Comparison of ENCODE assay signal across 37 cellular contexts in genomic region chr21:16932314-16932713, GRCh38.
"Had no signal": no experiment of that assay in that cellular context is flagged by ENCODE, and none has a peak within 500 bp of the region (broad histone marks: within the 10 kb centered on the region; RNA-seq: fewer than 3 reads in every experiment).

No MANE protein-coding gene starts in this region.

- H3K4me3 ChIP-seq: body of pancreas, breast epithelium had no signal

- H3K27me3 Mint-ChIP-seq: activated CD4-positive, alpha-beta memory T cell treated with anti-CD3 and anti-CD28 coated beads, Interleukin-2, amount 10 ng/mL, durations not matched to agents 7 days and 5 days; activated CD4-positive, alpha-beta T cell treated with anti-CD3 and anti-CD28 coated beads for 36 hours; activated CD4-positive, alpha-beta T cell treated with anti-CD3 and anti-CD28 coated beads, Interleukin-2, amount 10 ng/mL, durations not matched to agents 7 days and 5 days; activated CD8-positive, alpha-beta memory T cell treated with anti-CD3 and anti-CD28 coated beads, Interleukin-2, amount 10 ng/mL, durations not matched to agents 7 days and 5 days; activated naive CD4-positive, alpha-beta T cell treated with anti-CD3 and anti-CD28 coated beads, Interleukin-2, amount 10 ng/mL, durations not matched to agents 7 days and 5 days; activated naive CD4-positive, alpha-beta T cell treated with anti-CD3 and anti-CD28 coated beads, Interleukin-2, amount 50 U/mL, for 24 hours; activated naive CD8-positive, alpha-beta T cell; activated naive CD8-positive, alpha-beta T cell treated with anti-CD3 and anti-CD28 coated beads, Interleukin-2, amount 10 ng/mL, durations not matched to agents 7 days and 5 days; activated naive CD8-positive, alpha-beta T cell treated with anti-CD3 and anti-CD28 coated beads, Interleukin-2, amount 50 U/mL, for 24 hours; activated T-cell treated with anti-CD3 and anti-CD28 coated beads, Interleukin-2, amount 50 U/mL, for 24 hours had no signal

- H3K9me3 ChIP-seq: body of pancreas, breast epithelium had no signal

- ATAC-seq: activated CD4-positive, alpha-beta T cell treated with anti-CD3 and anti-CD28 coated beads for 36 hours; activated CD4-positive, CD25-positive, alpha-beta regulatory T cell treated with anti-CD3 and anti-CD28 coated beads, Interleukin-2, amount 50 U/mL, for 24 hours; activated CD8-positive, alpha-beta memory T cell treated with anti-CD3 and anti-CD28 coated beads, Interleukin-2, amount 10 ng/mL, durations not matched to agents 7 days and 5 days; activated CD8-positive, alpha-beta T cell treated with anti-CD3 and anti-CD28 coated beads, Interleukin-2, amount 10 ng/mL, durations not matched to agents 7 days and 5 days; activated naive CD8-positive, alpha-beta T cell treated with anti-CD3 and anti-CD28 coated beads, Interleukin-2, amount 50 U/mL, for 24 hours; body of pancreas had no signal

- FAIRE-seq: astrocyte, TTC549 had no signal

- H3K36me3 ChIP-seq: brain microvascular endothelial cell, breast epithelium had no signal

- H3K9me3 Mint-ChIP-seq: activated naive CD4-positive, alpha-beta T cell treated with anti-CD3 and anti-CD28 coated beads, Interleukin-2, amount 50 U/mL, for 24 hours; activated T-cell treated with anti-CD3 and anti-CD28 coated beads, Interleukin-2, amount 50 U/mL, for 24 hours had no signal

- H3K27ac ChIP-seq: body of pancreas, brain microvascular endothelial cell, breast epithelium, VCaP had no signal

- DNase-seq: activated CD4-positive, alpha-beta memory T cell treated with anti-CD3 and anti-CD28 coated beads, Interleukin-2, amount 10 ng/mL, durations not matched to agents 7 days and 5 days; activated CD4-positive, alpha-beta T cell treated with anti-CD3 and anti-CD28 coated beads for 1 hour; activated CD4-positive, alpha-beta T cell treated with anti-CD3 and anti-CD28 coated beads for 36 hours; activated CD4-positive, alpha-beta T cell treated with anti-CD3 and anti-CD28 coated beads for 48 hours; activated CD4-positive, alpha-beta T cell treated with anti-CD3 and anti-CD28 coated beads, Interleukin-2, amount 10 ng/mL, durations not matched to agents 7 days and 5 days; activated CD4-positive, alpha-beta T cell treated with anti-CD3 and anti-CD28 coated beads, Interleukin-2, amount 50 U/mL, for 48 hours; activated CD4-positive, CD25-positive, alpha-beta regulatory T cell; activated CD8-positive, alpha-beta memory T cell treated with anti-CD3 and anti-CD28 coated beads for 24 hours; activated CD8-positive, alpha-beta memory T cell treated with anti-CD3 and anti-CD28 coated beads, Interleukin-2, amount 10 ng/mL, durations not matched to agents 7 days and 5 days; activated CD8-positive, alpha-beta memory T cell treated with anti-CD3 and anti-CD28 coated beads, Interleukin-2, amount 50 U/mL, for 48 hours; activated CD8-positive, alpha-beta T cell treated with anti-CD3 and anti-CD28 coated beads, Interleukin-2, amount 10 ng/mL, durations not matched to agents 7 days and 5 days; activated effector memory CD4-positive, alpha-beta T cell treated with Interleukin-2 at 50 U/mL for 16 hours; activated gamma-delta T cell; activated naive CD4-positive, alpha-beta T cell treated with anti-CD3 and anti-CD28 coated beads, Interleukin-2, amount 10 ng/mL, durations not matched to agents 7 days and 5 days; activated naive CD4-positive, alpha-beta T cell treated with Interleukin-2 at 50 U/mL for 16 hours; activated naive CD8-positive, alpha-beta T cell treated with anti-CD3 and anti-CD28 coated beads, Interleukin-2, amount 10 ng/mL, durations not matched to agents 7 days and 5 days; activated naive CD8-positive, alpha-beta T cell treated with anti-CD3 and anti-CD28 coated beads, Interleukin-2, amount 50 U/mL, for 24 hours; activated T-cell treated with anti-CD3 and anti-CD28 coated beads, Interleukin-2, amount 50 U/mL, for 24 hours; activated T-cell treated with anti-CD3 and anti-CD28 coated beads, Interleukin-2, amount 50 U/mL, for 48 hours; amniotic stem cell; aorta; body of pancreas; brain microvascular endothelial cell; central memory CD4-positive, alpha-beta T cell; T-helper 1 cell; T-helper 2 cell; T-helper 9 cell had no signal

- H3K27ac Mint-ChIP-seq: activated CD4-positive, alpha-beta memory T cell treated with anti-CD3 and anti-CD28 coated beads, Interleukin-2, amount 10 ng/mL, durations not matched to agents 7 days and 5 days; activated CD4-positive, alpha-beta T cell treated with anti-CD3 and anti-CD28 coated beads for 36 hours; activated CD4-positive, alpha-beta T cell treated with anti-CD3 and anti-CD28 coated beads, Interleukin-2, amount 10 ng/mL, durations not matched to agents 7 days and 5 days; activated CD8-positive, alpha-beta memory T cell treated with anti-CD3 and anti-CD28 coated beads, Interleukin-2, amount 10 ng/mL, durations not matched to agents 7 days and 5 days; activated CD8-positive, alpha-beta T cell treated with anti-CD3 and anti-CD28 coated beads, Interleukin-2, amount 10 ng/mL, durations not matched to agents 7 days and 5 days; activated naive CD4-positive, alpha-beta T cell treated with anti-CD3 and anti-CD28 coated beads, Interleukin-2, amount 10 ng/mL, durations not matched to agents 7 days and 5 days; activated naive CD4-positive, alpha-beta T cell treated with anti-CD3 and anti-CD28 coated beads, Interleukin-2, amount 50 U/mL, for 24 hours; activated naive CD8-positive, alpha-beta T cell; activated naive CD8-positive, alpha-beta T cell treated with anti-CD3 and anti-CD28 coated beads, Interleukin-2, amount 10 ng/mL, durations not matched to agents 7 days and 5 days; activated naive CD8-positive, alpha-beta T cell treated with anti-CD3 and anti-CD28 coated beads, Interleukin-2, amount 50 U/mL, for 24 hours; activated T-cell treated with anti-CD3 and anti-CD28 coated beads, Interleukin-2, amount 50 U/mL, for 24 hours; activated T-helper 2 cell treated with anti-CD3 and anti-CD28 coated beads, Interferon-gamma antibody, Interleukin-2, Interleukin-4, amounts not matched to agents 10 μg/mL and 5 μg/mL and 100 μg/mL, durations not matched to agents 14 hours and 24 hours and 36 hours; T-helper 1 cell treated with Interleukin-12 subunit alpha and Interleukin-12 subunit beta and Interleukin-4 antibody, amounts not matched to agents 30 μg/mL and 1 μg/mL, for 36 hours; T-helper 2 cell treated with Interferon-gamma antibody and Interleukin-4, amounts not matched to agents 5 μg/mL and 100 μg/mL, for 36 hours had no signal

- H3K4me1 ChIP-seq: body of pancreas, breast epithelium had no signal

- H3K36me3 Mint-ChIP-seq: activated CD8-positive, alpha-beta memory T cell treated with anti-CD3 and anti-CD28 coated beads, Interleukin-2, amount 10 ng/mL, durations not matched to agents 7 days and 5 days; activated naive CD4-positive, alpha-beta T cell treated with anti-CD3 and anti-CD28 coated beads, Interleukin-2, amount 10 ng/mL, durations not matched to agents 7 days and 5 days; activated naive CD4-positive, alpha-beta T cell treated with anti-CD3 and anti-CD28 coated beads, Interleukin-2, amount 50 U/mL, for 24 hours; activated naive CD8-positive, alpha-beta T cell; activated naive CD8-positive, alpha-beta T cell treated with anti-CD3 and anti-CD28 coated beads, Interleukin-2, amount 10 ng/mL, durations not matched to agents 7 days and 5 days had no signal

- H3K4me1 Mint-ChIP-seq: activated CD4-positive, alpha-beta memory T cell treated with anti-CD3 and anti-CD28 coated beads, Interleukin-2, amount 10 ng/mL, durations not matched to agents 7 days and 5 days; activated CD4-positive, alpha-beta T cell treated with anti-CD3 and anti-CD28 coated beads for 36 hours; activated CD4-positive, alpha-beta T cell treated with anti-CD3 and anti-CD28 coated beads, Interleukin-2, amount 10 ng/mL, durations not matched to agents 7 days and 5 days; activated CD8-positive, alpha-beta memory T cell treated with anti-CD3 and anti-CD28 coated beads, Interleukin-2, amount 10 ng/mL, durations not matched to agents 7 days and 5 days; activated naive CD4-positive, alpha-beta T cell treated with anti-CD3 and anti-CD28 coated beads, Interleukin-2, amount 10 ng/mL, durations not matched to agents 7 days and 5 days; activated naive CD4-positive, alpha-beta T cell treated with anti-CD3 and anti-CD28 coated beads, Interleukin-2, amount 50 U/mL, for 24 hours; activated naive CD8-positive, alpha-beta T cell treated with anti-CD3 and anti-CD28 coated beads, Interleukin-2, amount 10 ng/mL, durations not matched to agents 7 days and 5 days; activated naive CD8-positive, alpha-beta T cell treated with anti-CD3 and anti-CD28 coated beads, Interleukin-2, amount 50 U/mL, for 24 hours had no signal

- H3K4me3 Mint-ChIP-seq: activated CD4-positive, alpha-beta memory T cell treated with anti-CD3 and anti-CD28 coated beads, Interleukin-2, amount 10 ng/mL, durations not matched to agents 7 days and 5 days; activated CD4-positive, alpha-beta T cell treated with anti-CD3 and anti-CD28 coated beads for 36 hours; activated CD4-positive, alpha-beta T cell treated with anti-CD3 and anti-CD28 coated beads, Interleukin-2, amount 10 ng/mL, durations not matched to agents 7 days and 5 days; activated CD8-positive, alpha-beta memory T cell treated with anti-CD3 and anti-CD28 coated beads, Interleukin-2, amount 10 ng/mL, durations not matched to agents 7 days and 5 days; activated CD8-positive, alpha-beta T cell treated with anti-CD3 and anti-CD28 coated beads, Interleukin-2, amount 10 ng/mL, durations not matched to agents 7 days and 5 days; activated naive CD4-positive, alpha-beta T cell treated with anti-CD3 and anti-CD28 coated beads, Interleukin-2, amount 10 ng/mL, durations not matched to agents 7 days and 5 days; activated naive CD4-positive, alpha-beta T cell treated with anti-CD3 and anti-CD28 coated beads, Interleukin-2, amount 50 U/mL, for 24 hours; activated naive CD8-positive, alpha-beta T cell; activated naive CD8-positive, alpha-beta T cell treated with anti-CD3 and anti-CD28 coated beads, Interleukin-2, amount 10 ng/mL, durations not matched to agents 7 days and 5 days; activated naive CD8-positive, alpha-beta T cell treated with anti-CD3 and anti-CD28 coated beads, Interleukin-2, amount 50 U/mL, for 24 hours; activated T-cell treated with anti-CD3 and anti-CD28 coated beads, Interleukin-2, amount 50 U/mL, for 24 hours; T-helper 1 cell treated with Interleukin-12 subunit alpha and Interleukin-12 subunit beta and Interleukin-4 antibody, amounts not matched to agents 30 μg/mL and 1 μg/mL, for 36 hours; T-helper 2 cell treated with Interferon-gamma antibody and Interleukin-4, amounts not matched to agents 5 μg/mL and 100 μg/mL, for 36 hours had no signal

- H3K27me3 ChIP-seq: body of pancreas, brain microvascular endothelial cell, breast epithelium had no signal
